In the genomic region with DNA sequence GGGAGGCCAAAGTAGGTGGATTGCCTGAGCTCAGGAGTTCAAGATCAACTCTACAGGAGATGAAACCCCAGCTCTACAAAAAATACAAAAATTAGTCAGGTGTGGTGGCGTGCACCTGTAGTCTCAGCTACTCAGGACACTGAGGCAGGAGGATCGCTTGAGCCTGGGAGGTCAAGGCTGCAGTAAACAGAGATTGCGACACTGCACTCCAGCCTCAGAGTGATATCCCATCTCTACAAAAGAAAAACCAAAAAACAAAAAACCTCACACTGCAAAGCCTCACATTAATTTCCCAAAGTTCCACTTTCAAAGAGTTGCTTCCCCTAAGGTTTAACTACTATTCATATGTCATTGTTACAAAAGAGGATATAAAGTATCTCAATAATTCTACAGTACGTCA, we compare ENCODE assay signal across 7 cellular contexts.
"Had no signal": no experiment of that assay in that cellular context is flagged by ENCODE, and none has a peak within 500 bp of the region (broad histone marks: within the 10 kb centered on the region; RNA-seq: fewer than 3 reads in every experiment).

No MANE protein-coding gene starts in this region.

- FAIRE-seq: HTR-8/SVneo had no signal

- H3K4me2 ChIP-seq: GM23338, KMS-11 had no signal

- H2AFZ ChIP-seq: GM23338 had no signal

- ATAC-seq: GM23338 had no signal

- H3K9ac ChIP-seq: KMS-11 had no signal

- H3K27ac ChIP-seq: KMS-11 had no signal

- H3K4me3 ChIP-seq: GM23338 had no signal

- DNase-seq: H7, HCEC 1CT, HFFc6, Karpas-422 had no signal
